In the genomic region with DNA sequence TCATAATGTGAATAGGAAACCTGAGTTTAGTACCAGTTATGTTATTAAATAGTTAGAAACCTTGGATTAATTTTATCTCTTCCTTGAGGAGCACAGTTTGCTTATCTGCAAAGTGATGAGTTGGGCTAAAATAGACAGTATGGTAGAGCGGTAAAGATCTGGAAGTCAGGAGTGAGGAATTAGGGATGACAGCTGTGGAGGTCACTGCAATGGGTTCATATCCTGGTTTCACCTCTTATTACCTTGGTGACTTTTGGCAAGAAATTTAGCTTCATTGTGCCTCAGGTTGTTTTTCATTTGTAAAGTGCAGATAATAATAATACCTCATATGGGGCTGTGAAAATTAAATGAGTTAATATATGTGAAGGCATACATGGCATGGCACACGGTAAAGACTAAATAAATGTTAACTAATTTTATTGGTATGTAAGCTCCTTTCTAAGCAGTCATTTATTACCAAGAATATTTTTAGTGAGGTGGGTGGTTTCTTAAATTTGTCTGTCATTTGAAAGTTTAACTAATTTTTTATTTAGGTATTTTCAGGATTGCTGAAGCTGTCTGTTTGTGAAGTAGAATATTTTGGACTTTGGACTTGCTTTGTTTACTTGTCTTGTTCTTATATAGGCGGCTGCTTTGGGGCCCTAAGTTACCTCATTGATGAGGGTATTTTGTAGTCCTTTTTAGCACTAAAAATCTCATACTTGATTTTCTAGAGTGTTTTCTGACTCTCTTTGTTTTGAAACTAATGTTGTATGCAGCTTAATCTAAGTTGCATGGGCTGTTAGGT, we compare ENCODE assay signal across 29 cellular contexts. TPM values are rescaled to one million over a fixed set of nuclear protein-coding genes. Genes with fewer than 3 reads are reported as not detected.
A peak's percentile ranks its signal among the peaks of the same experiment; 100 is the strongest.
DNase-seq lines count a peak whose midpoint lies in the region; ATAC-seq and TF ChIP-seq lines count a peak whose summit lies in the region.
"Had no signal": no experiment of that assay in that cellular context is flagged by ENCODE, and none has a peak within 500 bp of the region (broad histone marks: within the 10 kb centered on the region; RNA-seq: fewer than 3 reads in every experiment).

No MANE protein-coding gene starts in this region.

- H3K4me1 Mint-ChIP-seq in activated T-cell treated with anti-CD3 and anti-CD28 coated beads, Interleukin-2, amount 50 U/mL, for 72 hours (ENCODE audit: low read depth), result peaks cover 31% of the 10 kb centered on the region
- H3K4me1 Mint-ChIP-seq in T-helper 17 cell (peaks cover 33% of the 10 kb centered on the region), memory B cell (peaks cover 23% of the 10 kb centered on the region), type B pancreatic cell (ENCODE audit: unreplicated experiment) (peaks cover 11% of the 10 kb centered on the region), MCF 10A (ENCODE audit: insufficient read depth, unreplicated experiment) (peaks cover 48% of the 10 kb centered on the region)

- no TSS peak for BruUV-seq in MCF 10A (replicated peaks; lab: Mats Ljungman, UMichigan)

- POLR2A ChIA-PET in MCF 10A (lab: Yijun Ruan, JAX), result interaction anchor here (0.6 to 2.8 kb wide), 6 partner anchors 11 to 125 kb away, joined by 3 to 14 read pairs (median 4); partner anchors contain the start of gene SLMAP

- no peaks in the 10 kb centered on the region for H3K27me3 Mint-ChIP-seq in activated T-cell treated with anti-CD3 and anti-CD28 coated beads, Interleukin-2, amount 50 U/mL, for 72 hours (ENCODE audit: low read depth)
- H3K27me3 Mint-ChIP-seq in T-helper 17 cell (no peaks in the 10 kb centered on the region), memory B cell (no peaks in the 10 kb centered on the region), type B pancreatic cell (no peaks in the 10 kb centered on the region), MCF 10A (ENCODE audit: insufficient read depth, unreplicated experiment) (no peaks in the 10 kb centered on the region)
- H3K27me3 Mint-ChIP-seq: activated CD8-positive, alpha-beta memory T cell treated with anti-CD3 and anti-CD28 coated beads, Interleukin-2, amount 10 ng/mL, durations not matched to agents 7 days and 5 days; central memory CD8-positive, alpha-beta T cell; natural killer cell treated with Interleukin-12 subunit alpha and Interleukin-12 subunit beta and Interleukin-15 and Interleukin-18, amount 100 ng/mL, for 72 hours had no signal

- H3K36me3 Mint-ChIP-seq in activated T-cell treated with anti-CD3 and anti-CD28 coated beads, Interleukin-2, amount 50 U/mL, for 72 hours (ENCODE audit: insufficient read depth in 2 of 2), result peaks cover 0 to 2% of the 10 kb centered on the region in 2 donors
- H3K36me3 Mint-ChIP-seq in T-helper 17 cell (ENCODE audit: low read depth), result peaks cover 2% of the 10 kb centered on the region
- peaks cover 4% of the 10 kb centered on the region for H3K36me3 Mint-ChIP-seq in memory B cell
- H3K36me3 Mint-ChIP-seq in type B pancreatic cell, result peaks cover 3% of the 10 kb centered on the region
- H3K36me3 Mint-ChIP-seq in MCF 10A (ENCODE audit: insufficient read depth, unreplicated experiment), result peaks cover 11% of the 10 kb centered on the region
- H3K36me3 Mint-ChIP-seq: natural killer cell treated with Interleukin-12 subunit alpha and Interleukin-12 subunit beta and Interleukin-15 and Interleukin-18, amount 100 ng/mL, for 72 hours had no signal

- H3K9me3 ChIP-seq in T-helper 17 cell (ENCODE audit: control insufficient read depth, low read length, poor library complexity, severe bottlenecking), result no peaks in the 10 kb centered on the region
- H3K9me3 ChIP-seq: SK-N-SH had no signal

- H3K27ac Mint-ChIP-seq in activated T-cell treated with anti-CD3 and anti-CD28 coated beads, Interleukin-2, amount 50 U/mL, for 72 hours, result peak overlapping the region; percentile 1
- H3K27ac Mint-ChIP-seq in T-helper 17 cell (peak overlapping the region; percentile 9), memory B cell (peak overlapping the region; percentile 20), type B pancreatic cell (peak overlapping the region; percentile 0), MCF 10A (ENCODE audit: low read depth, unreplicated experiment) (no peak overlapping the region)
- H3K27ac Mint-ChIP-seq: activated CD8-positive, alpha-beta memory T cell treated with anti-CD3 and anti-CD28 coated beads, Interleukin-2, amount 10 ng/mL, durations not matched to agents 7 days and 5 days; endodermal cell; natural killer cell treated with Interleukin-12 subunit alpha and Interleukin-12 subunit beta and Interleukin-15 and Interleukin-18, amount 100 ng/mL, for 72 hours; T-helper 1 cell treated with Interleukin-12 subunit alpha and Interleukin-12 subunit beta and Interleukin-4 antibody, amounts not matched to agents 30 μg/mL and 1 μg/mL, for 36 hours had no signal

- no peak for TF ChIP-seq CTCF in type B pancreatic cell (conservative IDR thresholded peaks at IDR 0.05)
- no peak for TF ChIP-seq CTCF in MCF 10A (IDR thresholded peaks at IDR 0.05; ENCODE audit: unreplicated experiment)

- H3K4me3 Mint-ChIP-seq in activated T-cell treated with anti-CD3 and anti-CD28 coated beads, Interleukin-2, amount 50 U/mL, for 72 hours, result no peak overlapping the region
- H3K4me3 Mint-ChIP-seq in T-helper 17 cell (no peak overlapping the region), memory B cell (no peak overlapping the region), type B pancreatic cell (no peak overlapping the region), MCF 10A (ENCODE audit: unreplicated experiment) (no peak overlapping the region)
- H3K4me3 Mint-ChIP-seq: activated CD8-positive, alpha-beta memory T cell treated with anti-CD3 and anti-CD28 coated beads, Interleukin-2, amount 10 ng/mL, durations not matched to agents 7 days and 5 days; central memory CD8-positive, alpha-beta T cell; endodermal cell; natural killer cell treated with Interleukin-12 subunit alpha and Interleukin-12 subunit beta and Interleukin-15 and Interleukin-18, amount 100 ng/mL, for 72 hours; T-helper 1 cell treated with Interleukin-12 subunit alpha and Interleukin-12 subunit beta and Interleukin-4 antibody, amounts not matched to agents 30 μg/mL and 1 μg/mL, for 36 hours had no signal

- H3K9me3 Mint-ChIP-seq in activated T-cell treated with anti-CD3 and anti-CD28 coated beads, Interleukin-2, amount 50 U/mL, for 72 hours, result no peaks in the 10 kb centered on the region
- H3K9me3 Mint-ChIP-seq in memory B cell (no peaks in the 10 kb centered on the region), type B pancreatic cell (no peaks in the 10 kb centered on the region), MCF 10A (ENCODE audit: unreplicated experiment) (no peaks in the 10 kb centered on the region)
- H3K9me3 Mint-ChIP-seq: central memory CD8-positive, alpha-beta T cell; endodermal cell; natural killer cell treated with Interleukin-12 subunit alpha and Interleukin-12 subunit beta and Interleukin-15 and Interleukin-18, amount 100 ng/mL, for 72 hours; T-helper 1 cell treated with Interleukin-12 subunit alpha and Interleukin-12 subunit beta and Interleukin-4 antibody, amounts not matched to agents 30 μg/mL and 1 μg/mL, for 36 hours had no signal

- CTCF ChIA-PET in MCF 10A (lab: Yijun Ruan, JAX), result interaction anchor here (0.6 to 1.2 kb wide), 3 partner anchors 12 to 58 kb away, joined by 3 to 6 read pairs (median 3); no protein-coding TSS in a partner anchor

- intact Hi-C loops in MCF 10A (cut with micrococcal nuclease), result no loop called here

- DNase-seq in activated T-cell treated with anti-CD3 and anti-CD28 coated beads, Interleukin-2, amount 50 U/mL, for 72 hours, result no peak
- DNase-seq in activated T-cell treated with anti-CD3 and anti-CD28 coated beads, Interleukin-2, amount 50 U/mL, for 1 hour, result no peak
- no peak for DNase-seq in T-helper 17 cell
- no peak for DNase-seq in memory B cell (ENCODE audit: low spot score in 2 of 2)
- DNase-seq in type B pancreatic cell (ENCODE audit: extremely low spot score, unreplicated experiment), result no peak
- DNase-seq in MCF 10A (ENCODE audit: unreplicated experiment), result no peak
- no peak for DNase-seq in COR-L47 (lab: John Stamatoyannopoulos, UW)
- DNase-seq: activated CD4-positive, alpha-beta T cell treated with anti-CD3 and anti-CD28 coated beads, Interleukin-2, amount 50 U/mL, for 4 hours; activated CD8-positive, alpha-beta memory T cell treated with anti-CD3 and anti-CD28 coated beads, Interleukin-2, amount 10 ng/mL, durations not matched to agents 7 days and 5 days; activated naive CD4-positive, alpha-beta T cell; dermis blood vessel endothelial cell; DMS79; endodermal cell; GF-D8; islet precursor cell; KBM-7; midbrain; NCI-H1417; NCI-H2029; NCI-H524 treated with DMSO at 0.1 percent for 48 hours; NK-92 treated with Interleukin-12 subunit alpha and Interleukin-12 subunit beta, amount 100 ng/mL, for 24 hours; PC-3; SK-N-SH; stimulated activated naive CD8-positive, alpha-beta T cell treated with anti-CD3 and anti-CD28 coated beads, Interleukin-15, Interleukin-2, amounts not matched to agents 100 U/mL and 50 U/mL, for 24 hours had no signal

- ATAC-seq in activated T-cell treated with anti-CD3 and anti-CD28 coated beads, Interleukin-2, amount 50 U/mL, for 72 hours (replicated peaks in 1 of 2), result no peak
- ATAC-seq in T-helper 17 cell (no peak), memory B cell (ENCODE audit: low read depth) (no peak), GM21717 (IDR thresholded peaks at IDR 0.05; ENCODE audit: unreplicated experiment) (no peak)
- ATAC-seq: activated CD4-positive, CD25-positive, alpha-beta regulatory T cell treated with anti-CD3 and anti-CD28 coated beads, Interleukin-2, amount 50 U/mL, for 24 hours; activated CD8-positive, alpha-beta memory T cell treated with anti-CD3 and anti-CD28 coated beads, Interleukin-2, amount 10 ng/mL, durations not matched to agents 7 days and 5 days; natural killer cell treated with Interleukin-12 subunit alpha and Interleukin-12 subunit beta and Interleukin-15 and Interleukin-18, amount 100 ng/mL, for 72 hours; PC-3; stimulated activated naive CD8-positive, alpha-beta T cell treated with anti-CD3 and anti-CD28 coated beads, Interleukin-15, Interleukin-2, amounts not matched to agents 100 U/mL and 50 U/mL, for 24 hours had no signal

RNA-seq across cellular contexts. Expression of gene SLMAP, which starts 41.8 kb away (rescaled TPM):
- total RNA-seq in activated T-cell treated with anti-CD3 and anti-CD28 coated beads, Interleukin-2, amount 50 U/mL, for 72 hours, result 10 to 100 TPM; 36.5 to 42.9 TPM
- total RNA-seq in T-helper 17 cell, result 10 to 100 TPM; 59.0 to 71.4 TPM
- 55.1 and 71.0 TPM in 2 replicates for total RNA-seq in type B pancreatic cell (ENCODE audit: low replicate concordance)
- total RNA-seq in MCF 10A (2022), result 71.0 and 77.9 TPM in 2 replicates
